ENCODE assay signal across 20 cellular contexts in genomic region chr6:32483968-32484613, GRCh38.
"Had no signal": no experiment of that assay in that cellular context is flagged by ENCODE, and none has a peak within 500 bp of the region (broad histone marks: within the 10 kb centered on the region; RNA-seq: fewer than 3 reads in every experiment).

No MANE protein-coding gene starts in this region.

- H3K36me3 ChIP-seq: ascending aorta, breast epithelium, esophagus squamous epithelium, heart right ventricle, tibial artery had no signal

- H3K27ac Mint-ChIP-seq: activated CD4-positive, alpha-beta T cell treated with anti-CD3 and anti-CD28 coated beads, Interleukin-2, amount 10 ng/mL, durations not matched to agents 7 days and 5 days; activated naive CD4-positive, alpha-beta T cell treated with anti-CD3 and anti-CD28 coated beads, Interleukin-2, amount 50 U/mL, for 24 hours; activated T-cell treated with anti-CD3 and anti-CD28 coated beads, Interleukin-2, amount 50 U/mL, for 72 hours had no signal

- FAIRE-seq: urothelium cell line had no signal

- H3K4me1 Mint-ChIP-seq: activated CD4-positive, alpha-beta T cell treated with anti-CD3 and anti-CD28 coated beads, Interleukin-2, amount 10 ng/mL, durations not matched to agents 7 days and 5 days; activated naive CD4-positive, alpha-beta T cell treated with anti-CD3 and anti-CD28 coated beads, Interleukin-2, amount 50 U/mL, for 24 hours had no signal

- H3K36me3 Mint-ChIP-seq: activated naive CD4-positive, alpha-beta T cell treated with anti-CD3 and anti-CD28 coated beads, Interleukin-2, amount 50 U/mL, for 24 hours; naive thymus-derived CD8-positive, alpha-beta T cell had no signal

- DNase-seq: activated CD4-positive, alpha-beta T cell treated with anti-CD3 and anti-CD28 coated beads, Interleukin-2, amount 10 ng/mL, durations not matched to agents 7 days and 5 days; activated effector memory CD4-positive, alpha-beta T cell treated with anti-CD3 and anti-CD28 coated beads, Interleukin-2, amount 50 U/mL, for 16 hours; activated T-cell treated with anti-CD3 and anti-CD28 coated beads, Interleukin-2, amount 50 U/mL, for 72 hours; cerebellar nuclear complex; effector CD8-positive, alpha-beta T cell; esophagus squamous epithelium; heart right ventricle; kidney glomerular epithelial cell; mesendoderm; stimulated activated CD8-positive, alpha-beta memory T cell treated with anti-CD3 and anti-CD28 coated beads, Interleukin-4, amount 100 ng/mL, for 48 hours; stimulated activated naive CD8-positive, alpha-beta T cell treated with anti-CD3 and anti-CD28 coated beads, Interleukin-15, Interleukin-2, amounts not matched to agents 100 U/mL and 50 U/mL, for 24 hours; substantia nigra; T1000; tibial artery had no signal

- H3K9me3 Mint-ChIP-seq: activated CD4-positive, alpha-beta T cell treated with anti-CD3 and anti-CD28 coated beads, Interleukin-2, amount 10 ng/mL, durations not matched to agents 7 days and 5 days; activated naive CD4-positive, alpha-beta T cell treated with anti-CD3 and anti-CD28 coated beads, Interleukin-2, amount 50 U/mL, for 24 hours; activated T-cell treated with anti-CD3 and anti-CD28 coated beads, Interleukin-2, amount 50 U/mL, for 72 hours had no signal

- H3K27ac ChIP-seq: ascending aorta, breast epithelium, esophagus squamous epithelium, heart right ventricle, tibial artery had no signal

- H3K4me3 ChIP-seq: ascending aorta, breast epithelium, esophagus squamous epithelium, heart right ventricle, tibial artery had no signal

- H3K4me1 ChIP-seq: ascending aorta, breast epithelium, esophagus squamous epithelium, heart right ventricle, tibial artery had no signal

- H3K4me3 Mint-ChIP-seq: activated CD4-positive, alpha-beta T cell treated with anti-CD3 and anti-CD28 coated beads, Interleukin-2, amount 10 ng/mL, durations not matched to agents 7 days and 5 days; activated naive CD4-positive, alpha-beta T cell treated with anti-CD3 and anti-CD28 coated beads, Interleukin-2, amount 50 U/mL, for 24 hours; activated T-cell treated with anti-CD3 and anti-CD28 coated beads, Interleukin-2, amount 50 U/mL, for 72 hours; naive thymus-derived CD8-positive, alpha-beta T cell had no signal

- ATAC-seq: activated CD4-positive, CD25-positive, alpha-beta regulatory T cell treated with anti-CD3 and anti-CD28 coated beads, Interleukin-2, amount 50 U/mL, for 24 hours; activated T-cell treated with anti-CD3 and anti-CD28 coated beads, Interleukin-2, amount 50 U/mL, for 72 hours; naive thymus-derived CD8-positive, alpha-beta T cell; stimulated activated naive CD8-positive, alpha-beta T cell treated with anti-CD3 and anti-CD28 coated beads, Interleukin-15, Interleukin-2, amounts not matched to agents 100 U/mL and 50 U/mL, for 24 hours had no signal

- H3K9me3 ChIP-seq: ascending aorta, breast epithelium, esophagus squamous epithelium, heart right ventricle, tibial artery had no signal

- H3K27me3 ChIP-seq: ascending aorta, breast epithelium, tibial artery had no signal
